22 cellular contexts compared by ENCODE assay signal in genomic region chr15:75544273-75544862, GRCh38. TPM values are rescaled to one million over a fixed set of nuclear protein-coding genes. Genes with fewer than 3 reads are reported as not detected.
DNase-seq lines count a peak whose midpoint lies in the region; ATAC-seq, FAIRE-seq and TF ChIP-seq lines count a peak whose summit lies in the region.
"Had no signal": no experiment of that assay in that cellular context is flagged by ENCODE, and none has a peak within 500 bp of the region (broad histone marks: within the 10 kb centered on the region; RNA-seq: fewer than 3 reads in every experiment).

No MANE protein-coding gene starts in this region.

- TF ChIP-seq EP300 in GM12878 (IDR thresholded peaks at IDR 0.05; ENCODE audit: borderline replicate concordance in 1 of 2, control insufficient read depth in 1 of 2, low read depth in 2 of 2, low read length in 2 of 2), result no peak

- no peak for DNase-seq in left ventricle myocardium inferior
- no peak for DNase-seq in cardiac septum (ENCODE audit: low spot score)
- DNase-seq in GM12878 (ENCODE audit: low read depth, low spot score), result no peak
- DNase-seq in left lung, result peak in 1 of 2 donors; percentile 61
- DNase-seq in Calu3, result no peak
- no peak for DNase-seq in AML-193 (lab: John Stamatoyannopoulos, UW)
- no peak for DNase-seq in H9
- no peak for DNase-seq in activated CD8-positive, alpha-beta memory T cell treated with anti-CD3 and anti-CD28 coated beads, Interleukin-2, amount 10 ng/mL, durations not matched to agents 7 days and 5 days
- DNase-seq: activated CD4-positive, CD25-positive, alpha-beta regulatory T cell treated with anti-CD3 and anti-CD28 coated beads, Interleukin-2, amount 50 U/mL, for 72 hours; effector CD4-positive, alpha-beta T cell; heart right ventricle; islet precursor cell; Karpas-422; NCI-H1092 treated with DMSO at 0.1 percent for 48 hours; PC-3; SK-N-SH; T-helper 9 cell had no signal

- no peak overlapping the region for H2BK15ac ChIP-seq in H9 (ENCODE audit: low read depth, low read length)

- H3K27me3 ChIP-seq in left ventricle myocardium inferior (ENCODE audit: low read depth), result no peaks in the 10 kb centered on the region
- no peaks in the 10 kb centered on the region for H3K27me3 ChIP-seq in GM12878 (replicated peaks in 1 of 2; ENCODE audit: control insufficient read depth in 2 of 2, insufficient read depth in 2 of 2, low read length in 1 of 2)
- no peaks in the 10 kb centered on the region for H3K27me3 ChIP-seq in left lung
- H3K27me3 ChIP-seq in H9 (ENCODE audit: insufficient read depth, low read length), result no peaks in the 10 kb centered on the region
- H3K27me3 ChIP-seq: heart right ventricle, neural progenitor cell, right atrium auricular region, tibial nerve had no signal

- H3K9ac ChIP-seq in GM12878 (ENCODE audit: control insufficient read depth, insufficient read depth, low read length) (no peak overlapping the region), H9 (ENCODE audit: extremely low read depth, insufficient read length, low read length) (no peak overlapping the region)
- H3K9ac ChIP-seq: neural progenitor cell, SK-N-SH had no signal

- no peak overlapping the region for H2AFZ ChIP-seq in GM12878 (ENCODE audit: control insufficient read depth, low read depth, low read length)
- no peak overlapping the region for H2AFZ ChIP-seq in H9 (ENCODE audit: low read length)
- H2AFZ ChIP-seq: neural progenitor cell had no signal

- ATAC-seq in GM12878, result no peak
- ATAC-seq in left lung, result peak; percentile 94
- ATAC-seq in activated CD8-positive, alpha-beta memory T cell treated with anti-CD3 and anti-CD28 coated beads, Interleukin-2, amount 10 ng/mL, durations not matched to agents 7 days and 5 days, result no peak
- ATAC-seq: heart right ventricle; PC-3; stimulated activated memory B cell treated with anti-CD40 and anti-IgM and Interleukin-4, amounts not matched to agents 10 μg/mL and 1 μg/mL and 100 μg/mL, for 72 hours had no signal

- TF ChIP-seq POLR2A in GM12878 (IDR thresholded peaks at IDR 0.05; ENCODE audit: low read depth, low read length), result no peak

- H4K5ac ChIP-seq in H9 (ENCODE audit: insufficient read length, low read depth, low read length), result no peak overlapping the region

- no peak overlapping the region for H3T11ph ChIP-seq in H9 (ENCODE audit: low read length)

- H3K14ac ChIP-seq in H9 (ENCODE audit: insufficient read depth, low read length), result no peak overlapping the region

- no peak overlapping the region for H2BK12ac ChIP-seq in H9 (ENCODE audit: insufficient read length, low read depth, low read length)

- H2BK120ac ChIP-seq in H9 (ENCODE audit: low read depth, low read length, poor library complexity, severe bottlenecking), result no peak overlapping the region

- peaks cover 9% of the 10 kb centered on the region for H3K79me1 ChIP-seq in H9 (ENCODE audit: insufficient read depth, low read depth, low read length, poor library complexity, severe bottlenecking)

- intact Hi-C loops in left ventricle myocardium inferior (cut with micrococcal nuclease), result no loop called here
- intact Hi-C loops in cardiac septum (cut with DNase I), result no loop called here
- intact Hi-C loops in GM12878 (cut with micrococcal nuclease; ENCODE audit: unreplicated experiment), result no loop called here
- intact Hi-C loops in left lung (cut with DNase I), result no loop called here
- intact Hi-C loops in Calu3 (cut with micrococcal nuclease; ENCODE audit: unreplicated experiment), result no loop called here

- no peak overlapping the region for H3K23ac ChIP-seq in H9 (ENCODE audit: insufficient read length, low read depth, low read length)

- no peaks in the 10 kb centered on the region for H3K36me3 ChIP-seq in left ventricle myocardium inferior
- H3K36me3 ChIP-seq in GM12878 (ENCODE audit: control insufficient read depth in 2 of 2, insufficient read depth in 2 of 2, low read length in 1 of 2), result no peaks in the 10 kb centered on the region
- H3K36me3 ChIP-seq in left lung, result no peaks in the 10 kb centered on the region
- H3K36me3 ChIP-seq: heart right ventricle, neural progenitor cell, right atrium auricular region had no signal

- no peak overlapping the region for H2BK5ac ChIP-seq in H9 (ENCODE audit: insufficient read length, low read length)

- H2AK5ac ChIP-seq in H9 (ENCODE audit: insufficient read length, low read length), result no peak overlapping the region

- H3K27ac Mint-ChIP-seq in Calu3 (ENCODE audit: unreplicated experiment) (no peak overlapping the region), H9 (peak overlapping the region in 1 of 3 experiments; percentile 70; a peak in 2 of 7 replicates)
- H3K27ac Mint-ChIP-seq in activated CD8-positive, alpha-beta memory T cell treated with anti-CD3 and anti-CD28 coated beads, Interleukin-2, amount 10 ng/mL, durations not matched to agents 7 days and 5 days, result no peak overlapping the region
- H3K27ac Mint-ChIP-seq: neural progenitor cell; stimulated activated memory B cell treated with anti-CD40 and anti-IgM and Interleukin-4, amounts not matched to agents 10 μg/mL and 1 μg/mL and 100 μg/mL, for 72 hours had no signal

- H2BK20ac ChIP-seq in H9 (ENCODE audit: low read depth, low read length, poor library complexity, severe bottlenecking), result no peak overlapping the region

- H3K4me3 ChIP-seq in left ventricle myocardium inferior (no peak overlapping the region), GM12878 (no peak overlapping the region), left lung (no peak overlapping the region)
- H3K4me3 ChIP-seq: heart right ventricle, neural progenitor cell, right atrium auricular region, tibial nerve had no signal

- RAD21 ChIA-PET in GM12878 (lab: Charles Lee; ENCODE audit: unreplicated experiment), result interaction anchor here (1.6 kb wide), 1 partner anchor 177 kb away, joined by 4 read pairs; no protein-coding TSS in a partner anchor

- H4K91ac ChIP-seq in H9 (ENCODE audit: insufficient read length, low read depth, low read length), result no peak overlapping the region

- H3K36me3 Mint-ChIP-seq in Calu3 (ENCODE audit: insufficient read depth, unreplicated experiment) (no peaks in the 10 kb centered on the region), H9 (ENCODE audit: insufficient read depth in 1 of 3, low read depth in 3 of 3) (peaks cover 0 to 13% (median 6%) of the 10 kb centered on the region in 3 experiments; a peak in 5 of 7 replicates)
- H3K36me3 Mint-ChIP-seq in activated CD8-positive, alpha-beta memory T cell treated with anti-CD3 and anti-CD28 coated beads, Interleukin-2, amount 10 ng/mL, durations not matched to agents 7 days and 5 days, result peaks cover 13% of the 10 kb centered on the region

- no peaks in the 10 kb centered on the region for H4K20me1 ChIP-seq in GM12878 (ENCODE audit: control insufficient read depth, insufficient read depth)
- H4K20me1 ChIP-seq in H9 (ENCODE audit: control insufficient read depth, insufficient read depth, insufficient read length), result no peaks in the 10 kb centered on the region

- H3K4me1 ChIP-seq in left ventricle myocardium inferior (peaks cover 58% of the 10 kb centered on the region), GM12878 (ENCODE audit: control insufficient read depth, insufficient read depth, low read length) (no peaks in the 10 kb centered on the region), left lung (peaks cover 0 to 6% of the 10 kb centered on the region in 2 donors), H9 (ENCODE audit: insufficient read depth, low read length) (no peaks in the 10 kb centered on the region)

- H3K4me2 ChIP-seq in GM12878 (ENCODE audit: control insufficient read depth, insufficient read depth), result no peak overlapping the region
- H3K4me2 ChIP-seq in H9 (ENCODE audit: insufficient read depth, insufficient read length, low read length), result no peak overlapping the region
- H3K4me2 ChIP-seq: neural progenitor cell, SK-N-SH had no signal

- WGBS in GM12878 (ENCODE audit: insufficient coverage, insufficient replicate concordance, low lambda C conversion rate, missing lambda C conversion rate), result 82% methylated on average over 3 of the region's 3 CpGs
- no CpG with 5 or more reads among the region's 3 CpGs for WGBS in H9 (ENCODE audit: extremely low coverage, insufficient read length, low lambda C conversion rate)

- no peak overlapping the region for H3K4ac ChIP-seq in H9 (ENCODE audit: low read depth, low read length)

- POLR2A ChIA-PET in GM12878 (lab: Charles Lee), result interaction anchor here (0.9 kb wide), 1 partner anchor 91 kb away, joined by 3 read pairs; no protein-coding TSS in a partner anchor

- H4K8ac ChIP-seq in H9 (replicated peaks; ENCODE audit: insufficient read length, low read depth, low read length), result no peak overlapping the region

- peak overlapping the region; percentile 75 for H3K27ac ChIP-seq in left ventricle myocardium inferior (replicated peaks)
- no peak overlapping the region for H3K27ac ChIP-seq in GM12878 (ENCODE audit: control insufficient read depth, insufficient read depth)
- H3K27ac ChIP-seq in left lung, result no peak overlapping the region
- no peak overlapping the region for H3K27ac ChIP-seq in H9 (ENCODE audit: insufficient read length, low read depth, low read length)
- H3K27ac ChIP-seq: neural progenitor cell had no signal

- BruUV-seq in GM12878 (replicated peaks; lab: Mats Ljungman, UMichigan) (no TSS peak), Calu3 (replicated peaks; lab: Mats Ljungman, UMichigan) (no TSS peak)

- peaks cover 11% of the 10 kb centered on the region for H3K4me1 Mint-ChIP-seq in Calu3 (ENCODE audit: low read depth, unreplicated experiment)
- H3K4me1 Mint-ChIP-seq in H9, result peaks cover 8 to 13% of the 10 kb centered on the region in 2 experiments
- peaks cover 13% of the 10 kb centered on the region for H3K4me1 Mint-ChIP-seq in activated CD8-positive, alpha-beta memory T cell treated with anti-CD3 and anti-CD28 coated beads, Interleukin-2, amount 10 ng/mL, durations not matched to agents 7 days and 5 days

- peak; percentile 64 for FAIRE-seq in GM12878 (lab: Jason Lieb, UNC)
- FAIRE-seq: bronchial epithelial cell had no signal

- SMC1A ChIA-PET in GM12878 (lab: Charles Lee; ENCODE audit: uncharacterized antibody, unreplicated experiment), result no interaction called here

- no peak for TF ChIP-seq CTCF in left ventricle myocardium inferior (IDR thresholded peaks at IDR 0.05; ENCODE audit: borderline replicate concordance)
- TF ChIP-seq CTCF in GM12878 (IDR thresholded peaks at IDR 0.05 in 2 of 3, conservative IDR thresholded peaks at IDR 0.05 in 1 of 3; ENCODE audit: control insufficient read depth in 2 of 3, extremely low read depth in 1 of 3, insufficient read depth in 1 of 3, low read depth in 3 of 3, low read length in 3 of 3), result no peak
- no peak for TF ChIP-seq CTCF in left lung (IDR thresholded peaks at IDR 0.05)
- no peak for TF ChIP-seq CTCF in Calu3 (IDR thresholded peaks at IDR 0.05; ENCODE audit: unreplicated experiment)
- no peak for TF ChIP-seq CTCF in H9 (conservative IDR thresholded peaks at IDR 0.05)

- no peaks in the 10 kb centered on the region for H3K9me3 Mint-ChIP-seq in Calu3 (ENCODE audit: low read depth, unreplicated experiment)
- no peaks in the 10 kb centered on the region for H3K9me3 Mint-ChIP-seq in H9
- no peaks in the 10 kb centered on the region for H3K9me3 Mint-ChIP-seq in activated CD8-positive, alpha-beta memory T cell treated with anti-CD3 and anti-CD28 coated beads, Interleukin-2, amount 10 ng/mL, durations not matched to agents 7 days and 5 days (ENCODE audit: low read depth)
- H3K9me3 Mint-ChIP-seq: neural progenitor cell; stimulated activated memory B cell treated with anti-CD40 and anti-IgM and Interleukin-4, amounts not matched to agents 10 μg/mL and 1 μg/mL and 100 μg/mL, for 72 hours had no signal

- TF ChIP-seq RAD21 in GM12878 (IDR thresholded peaks at IDR 0.05; ENCODE audit: insufficient read depth, low read depth, low read length), result no peak

- in situ Hi-C loops in GM12878 (cut with MboI), result no loop called here

- no peaks in the 10 kb centered on the region for H3K9me3 ChIP-seq in left ventricle myocardium inferior (replicated peaks)
- H3K9me3 ChIP-seq in GM12878 (replicated peaks; ENCODE audit: control insufficient read depth, insufficient read depth, low read length), result no peaks in the 10 kb centered on the region
- no peaks in the 10 kb centered on the region for H3K9me3 ChIP-seq in left lung
- H3K9me3 ChIP-seq in H9 (ENCODE audit: control insufficient read depth, low read depth, low read length), result no peaks in the 10 kb centered on the region
- H3K9me3 ChIP-seq: heart right ventricle, right atrium auricular region, SK-N-SH, tibial nerve had no signal

- H3K23me2 ChIP-seq in H9 (ENCODE audit: insufficient read length, low read depth, low read length, poor library complexity, severe bottlenecking), result no peaks in the 10 kb centered on the region

- CTCF ChIA-PET in GM12878 (lab: Yijun Ruan, JAX), result interaction anchor here (1.0 to 1.2 kb wide), 2 partner anchors 16 to 140 kb away, joined by 3 read pairs; no protein-coding TSS in a partner anchor
- CTCF ChIA-PET in Calu3 (lab: Charles Lee), result no interaction called here
- CTCF ChIA-PET in activated CD8-positive, alpha-beta memory T cell treated with anti-CD3 and anti-CD28 coated beads, Interleukin-2, amount 10 ng/mL, durations not matched to agents 7 days and 5 days (lab: Charles Lee), result interaction anchor here (1.0 kb wide), 1 partner anchor 96 kb away, joined by 3 read pairs; the partner anchor contains the start of gene IMP3

- no peak overlapping the region for H3K18ac ChIP-seq in H9 (ENCODE audit: insufficient read length, low read depth, low read length)

- H3K56ac ChIP-seq in H9 (ENCODE audit: insufficient read length, low read depth, low read length), result no peak overlapping the region

- H3K27me3 Mint-ChIP-seq in Calu3 (ENCODE audit: unreplicated experiment) (no peaks in the 10 kb centered on the region), H9 (ENCODE audit: low read depth) (no peaks in the 10 kb centered on the region)
- H3K27me3 Mint-ChIP-seq in activated CD8-positive, alpha-beta memory T cell treated with anti-CD3 and anti-CD28 coated beads, Interleukin-2, amount 10 ng/mL, durations not matched to agents 7 days and 5 days, result no peaks in the 10 kb centered on the region
- H3K27me3 Mint-ChIP-seq: stimulated activated memory B cell treated with anti-CD40 and anti-IgM and Interleukin-4, amounts not matched to agents 10 μg/mL and 1 μg/mL and 100 μg/mL, for 72 hours had no signal

- H3K4me3 Mint-ChIP-seq in Calu3 (ENCODE audit: low read depth, unreplicated experiment), result no peak overlapping the region
- H3K4me3 Mint-ChIP-seq in H9, result no peak overlapping the region
- H3K4me3 Mint-ChIP-seq in activated CD8-positive, alpha-beta memory T cell treated with anti-CD3 and anti-CD28 coated beads, Interleukin-2, amount 10 ng/mL, durations not matched to agents 7 days and 5 days, result no peak overlapping the region
- H3K4me3 Mint-ChIP-seq: neural progenitor cell; stimulated activated memory B cell treated with anti-CD40 and anti-IgM and Interleukin-4, amounts not matched to agents 10 μg/mL and 1 μg/mL and 100 μg/mL, for 72 hours had no signal

- H3K79me2 ChIP-seq in GM12878 (ENCODE audit: control insufficient read depth, insufficient read depth, low read length) (peaks cover 5% of the 10 kb centered on the region), H9 (ENCODE audit: insufficient read depth, low read length) (peaks cover 1% of the 10 kb centered on the region; the same call in 1 of the 2 replicates)

RNA-seq across cellular contexts. Expression of gene PTPN9, which starts 34.7 kb away (rescaled TPM):
- total RNA-seq in left ventricle myocardium inferior (7.1 TPM), cardiac septum (8.8 TPM), GM12878 (2014; rRNA removed) (18.2 and 19.5 TPM in 2 replicates), GM12878 (2014; rRNA removed; fragmentation: Illumina TruSeq; extraction: Trizol) (17.3 and 17.9 TPM in 2 replicates), GM12878 (2021) (25.2 and 29.1 TPM in 2 replicates), left lung (10 to 100 TPM; 21.9 to 25.4 TPM), Calu3 (2022) (30.8 and 31.1 TPM in 2 replicates), H9 (2021) (40.9 and 42.2 TPM in 2 replicates)
- 15.1 and 16.9 TPM in 2 replicates for total RNA-seq in GM12878 (2013; cell fraction: nucleolus; rRNA removed)
- polyA plus RNA-seq in GM12878 (2011; ENCODE audit: low read depth), result 9.3 TPM
- polyA plus RNA-seq in GM12878 (2011; rRNA removed) (21.9 and 25.7 TPM in 2 replicates), GM12878 (2014; fragmentation: Illumina TruSeq; extraction: Trizol) (25.5 and 30.2 TPM in 2 replicates), GM12878 (2014; fragmentation: Nextera tagmentation; extraction: Ambion mirVana) (1 to 10 TPM; 7.8 to 8.9 TPM), GM12878 (2014; rRNA removed) (19.4 and 24.3 TPM in 2 replicates), GM12878 (2016; fragmentation: Nextera tagmentation; extraction: Ambion mirVana) (10 to 100 TPM; 11.7 to 18.7 TPM)
- polyA plus RNA-seq in GM12878 (2011; cell fraction: cytosol; rRNA removed), result 24.2 and 28.7 TPM in 2 replicates
- 12.0 and 13.2 TPM in 2 replicates for polyA plus RNA-seq in GM12878 (2011; cell fraction: nucleus; rRNA removed)
- polyA plus RNA-seq in GM12878 (2012), result 12.9 and 13.2 TPM in 2 replicates
- polyA minus RNA-seq in GM12878 (2011; rRNA and poly(A)+ RNA removed), result 27.9 and 33.5 TPM in 2 replicates
- 8.9 and 10.0 TPM in 2 replicates for polyA minus RNA-seq in GM12878 (2011; cell fraction: cytosol; rRNA and poly(A)+ RNA removed)
- polyA minus RNA-seq in GM12878 (2011; cell fraction: nucleus; rRNA and poly(A)+ RNA removed), result 7.4 and 7.7 TPM in 2 replicates
- 10 to 100 TPM; 34.0 to 41.9 TPM for total RNA-seq in activated CD8-positive, alpha-beta memory T cell treated with anti-CD3 and anti-CD28 coated beads, Interleukin-2, amount 10 ng/mL, durations not matched to agents 7 days and 5 days
